19 cellular contexts compared by ENCODE assay signal in genomic region chr7:115475206-115475605, GRCh38.
DNase-seq lines count a peak whose midpoint lies in the region; FAIRE-seq and TF ChIP-seq lines count a peak whose summit lies in the region.
"Had no signal": no experiment of that assay in that cellular context is flagged by ENCODE, and none has a peak within 500 bp of the region (broad histone marks: within the 10 kb centered on the region; RNA-seq: fewer than 3 reads in every experiment).

No MANE protein-coding gene starts in this region.

- DNase-seq in SKM-1 treated with dmso at 0.1 percent for 144 hours (lab: John Stamatoyannopoulos, UW; ENCODE audit: unreplicated experiment), result peak; percentile 25
- no peak for DNase-seq in SKM-1 (lab: John Stamatoyannopoulos, UW; ENCODE audit: unreplicated experiment)
- peak; percentile 6 for DNase-seq in OCI-M1 (lab: John Stamatoyannopoulos, UW)
- DNase-seq in neural crest cell (ENCODE audit: low read depth, low spot score), result no peak
- DNase-seq in osteoblast (ENCODE audit: insufficient read length, low spot score, missing footprints), result no peak
- no peak for DNase-seq in inferior parietal cortex (ENCODE audit: extremely low spot score)
- DNase-seq in kidney, result no peak
- DNase-seq: CD8-positive, alpha-beta memory T cell; DND-41; H7; IMR-90; Kasumi-1; NCI-H2029 treated with DMSO at 0.1 percent for 48 hours; NCI-H524; RPMI8226; SIG-M5 had no signal

- TF ChIP-seq CTCF in neural crest cell (conservative IDR thresholded peaks at IDR 0.05) (no peak), osteoblast (IDR thresholded peaks at IDR 0.05; ENCODE audit: extremely low read depth, low read depth, low read length) (no peak), kidney (IDR thresholded peaks at IDR 0.05; ENCODE audit: borderline replicate concordance, extremely low read depth, insufficient read depth) (no peak)

- no peaks in the 10 kb centered on the region for H3K36me3 ChIP-seq in osteoblast (ENCODE audit: insufficient read depth, low read length)
- H3K36me3 ChIP-seq in kidney (ENCODE audit: control insufficient read depth in 1 of 2, insufficient read depth in 2 of 2, low read length in 2 of 2), result no peaks in the 10 kb centered on the region
- H3K36me3 ChIP-seq: BLaER1 had no signal

- H3K4me2 ChIP-seq in osteoblast (ENCODE audit: insufficient read depth, low read length), result no peak overlapping the region
- H3K4me2 ChIP-seq: BLaER1 had no signal

- no peak overlapping the region for H3K27ac Mint-ChIP-seq in neural crest cell (ENCODE audit: unreplicated experiment)
- H3K27ac Mint-ChIP-seq: CD8-positive, alpha-beta memory T cell had no signal

- no peaks in the 10 kb centered on the region for H3K27me3 ChIP-seq in osteoblast (ENCODE audit: insufficient read depth, low read length)
- H3K27me3 ChIP-seq: BLaER1 had no signal

- H3K9me3 Mint-ChIP-seq in neural crest cell, result no peaks in the 10 kb centered on the region
- H3K9me3 Mint-ChIP-seq: CD8-positive, alpha-beta memory T cell had no signal

- no peak overlapping the region for H3K27ac ChIP-seq in osteoblast (ENCODE audit: low read depth, low read length)
- H3K27ac ChIP-seq in kidney (ENCODE audit: low read depth in 2 of 2, low read length in 2 of 2), result no peak overlapping the region
- H3K27ac ChIP-seq: BLaER1 had no signal

- no peak for FAIRE-seq in kidney (lab: Jason Lieb, UNC)
- FAIRE-seq: G401.6, GM12892 had no signal

- H3K36me3 Mint-ChIP-seq in neural crest cell (ENCODE audit: low read depth), result no peaks in the 10 kb centered on the region
- H3K36me3 Mint-ChIP-seq: CD8-positive, alpha-beta memory T cell had no signal

- peaks cover 38% of the 10 kb centered on the region for H3K27me3 Mint-ChIP-seq in neural crest cell (ENCODE audit: low read depth)

- peaks cover 19% of the 10 kb centered on the region for H3K4me1 Mint-ChIP-seq in neural crest cell

- H2AFZ ChIP-seq in osteoblast (ENCODE audit: low read length), result no peak overlapping the region

- no peak overlapping the region for H3K9ac ChIP-seq in kidney (ENCODE audit: low read length in 2 of 2)
- H3K9ac ChIP-seq: BLaER1 had no signal

- H4K20me1 ChIP-seq in osteoblast (ENCODE audit: insufficient read depth, low read length), result no peaks in the 10 kb centered on the region
- H4K20me1 ChIP-seq: BLaER1 had no signal

- no peak overlapping the region for H3K4me3 ChIP-seq in osteoblast (ENCODE audit: insufficient read depth, low read length)
- H3K4me3 ChIP-seq in kidney (ENCODE audit: low read length in 2 of 2), result no peak overlapping the region
- H3K4me3 ChIP-seq: BLaER1 had no signal

- H3K79me2 ChIP-seq in osteoblast (ENCODE audit: insufficient read depth, low read length), result no peaks in the 10 kb centered on the region

- H3K4me3 Mint-ChIP-seq in neural crest cell, result peak overlapping the region; percentile 48

- H3K9me3 ChIP-seq in osteoblast (ENCODE audit: low read depth, low read length) (no peaks in the 10 kb centered on the region), kidney (ENCODE audit: control insufficient read depth in 1 of 2, low read length in 2 of 2) (no peaks in the 10 kb centered on the region)
- H3K9me3 ChIP-seq: BLaER1 had no signal

- intact Hi-C loops in kidney (cut with DNase I), result no loop called here

- H3K4me1 ChIP-seq in osteoblast (ENCODE audit: insufficient read depth, low read length), result no peaks in the 10 kb centered on the region
- H3K4me1 ChIP-seq in kidney (ENCODE audit: control insufficient read depth in 1 of 2, insufficient read depth in 1 of 2, low read depth in 1 of 2, low read length in 2 of 2), result peaks cover 2 to 4% of the 10 kb centered on the region in 2 donors
- H3K4me1 ChIP-seq: BLaER1 had no signal

Comparison
In these comparisons a context has a peak if more than half of its experiments do, and no peak if none do; other contexts are left out.
1. DNase-seq: peak in SKM-1 treated with dmso at 0.1 percent for 144 hours (single experiment) and OCI-M1 (single experiment); none in SKM-1 (single experiment), neural crest cell (single experiment), osteoblast (single experiment), inferior parietal cortex (single experiment) and kidney (single experiment).